ENCODE assay signal across 12 cellular contexts in the genomic region with DNA sequence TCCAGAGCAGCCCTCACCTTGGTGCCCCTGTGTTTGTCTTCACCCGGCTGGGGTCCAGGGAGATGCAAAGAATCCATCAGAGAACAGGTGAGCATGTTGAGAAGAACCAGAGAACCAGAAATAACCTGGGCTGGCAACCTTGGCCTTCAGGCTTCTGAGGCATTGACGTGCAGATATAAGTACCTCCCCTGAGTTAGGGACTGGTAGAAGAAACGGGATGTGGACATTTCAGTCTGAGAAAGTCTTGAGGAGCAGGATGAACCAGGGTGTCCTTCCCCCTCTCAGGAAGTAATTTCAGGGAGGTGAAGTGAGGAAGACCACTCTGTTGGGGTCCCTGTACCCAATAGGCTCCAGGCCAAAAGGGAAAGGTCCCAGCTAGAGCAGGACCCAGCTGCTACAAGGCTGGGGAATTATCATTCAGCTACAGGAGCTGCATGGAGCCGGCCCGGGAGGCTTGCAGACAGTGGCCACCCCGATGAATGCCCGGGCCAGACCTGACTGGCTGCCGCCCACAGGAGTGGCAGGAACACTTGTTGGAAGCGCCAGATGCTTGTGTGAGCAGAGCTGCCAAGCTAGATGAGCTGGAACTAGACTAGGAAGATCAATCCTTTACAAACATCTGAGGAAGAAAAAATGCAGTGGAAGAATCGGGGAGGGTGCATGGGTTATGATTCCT. TPM values are rescaled to one million over a fixed set of nuclear protein-coding genes. Genes with fewer than 3 reads are reported as not detected.
DNase-seq lines count a peak whose midpoint lies in the region; ATAC-seq and TF ChIP-seq lines count a peak whose summit lies in the region.
"Had no signal": no experiment of that assay in that cellular context is flagged by ENCODE, and none has a peak within 500 bp of the region (broad histone marks: within the 10 kb centered on the region; RNA-seq: fewer than 3 reads in every experiment).

No MANE protein-coding gene starts in this region.

- H3K4me2 ChIP-seq in IMR-90 (ENCODE audit: low read depth, low read length) (no peak overlapping the region), neural progenitor cell (no peak overlapping the region)

- no peak overlapping the region for H2AK9ac ChIP-seq in IMR-90 (replicated peaks; ENCODE audit: low read depth, low read length, poor library complexity)

- intact Hi-C loops in Calu3 (cut with micrococcal nuclease; ENCODE audit: unreplicated experiment) (no loop called here), IMR-90 (cut with micrococcal nuclease) (no loop called here)

- no peak overlapping the region for H3K23ac ChIP-seq in IMR-90 (ENCODE audit: low read depth, low read length)

- H3K27me3 Mint-ChIP-seq in Calu3 (ENCODE audit: unreplicated experiment) (no peaks in the 10 kb centered on the region), neural progenitor cell (ENCODE audit: insufficient read depth, low read depth) (peaks cover 2% of the 10 kb centered on the region)

- H2BK5ac ChIP-seq in IMR-90 (ENCODE audit: low read depth, low read length, poor library complexity, severe bottlenecking), result no peak overlapping the region

- H3K4ac ChIP-seq in IMR-90 (ENCODE audit: low read depth, low read length), result no peak overlapping the region

- peaks cover 22% of the 10 kb centered on the region for H3F3A ChIP-seq in neural progenitor cell (ENCODE audit: low read depth)

- TF ChIP-seq CTCF in Calu3 (IDR thresholded peaks at IDR 0.05; ENCODE audit: unreplicated experiment), result no peak
- TF ChIP-seq CTCF in IMR-90 (conservative IDR thresholded peaks at IDR 0.05; ENCODE audit: low read depth, low read length), result no peak
- no peak for TF ChIP-seq CTCF in neural progenitor cell (IDR thresholded peaks at IDR 0.05)

- H2AK5ac ChIP-seq in IMR-90 (ENCODE audit: low read depth, low read length), result peak overlapping the region; percentile 96; the same call in 1 of the 2 replicates

- no peak for TF ChIP-seq POLR2A in IMR-90 (IDR thresholded peaks at IDR 0.05; ENCODE audit: low read depth, low read length)

- DNase-seq in Calu3 (no peak), IMR-90 (no peak), adipocyte (ENCODE audit: low read depth) (no peak), neural progenitor cell (ENCODE audit: low spot score) (no peak), NOMO-1 treated with dmso at 0.1 percent for 144 hours (lab: John Stamatoyannopoulos, UW; ENCODE audit: unreplicated experiment) (no peak), NCI-H1436 (lab: John Stamatoyannopoulos, UW) (no peak), NCI-H446 (lab: John Stamatoyannopoulos, UW) (no peak)
- DNase-seq: activated CD4-positive, alpha-beta T cell treated with anti-CD3 and anti-CD28 coated beads, Interleukin-2, amount 50 U/mL, for 4 hours; EL; transverse colon had no signal

- TF ChIP-seq RAD21 in IMR-90 (IDR thresholded peaks at IDR 0.05; ENCODE audit: low read length), result no peak

- WGBS in IMR-90 (ENCODE audit: extremely low coverage in 2 of 2, insufficient read length in 1 of 2), 2 experiments, result 100% methylated on average over 1 of the region's 10 CpGs; no CpG with 5 or more reads in 1 of the 2 experiments

- POLR2A ChIA-PET in IMR-90 (lab: Charles Lee; ENCODE audit: unreplicated experiment), result no interaction called here

- H3K9me3 ChIP-seq in IMR-90 (ENCODE audit: control insufficient read depth, insufficient read depth, low read length) (no peaks in the 10 kb centered on the region), adipocyte (ENCODE audit: control insufficient read depth, low read length) (no peaks in the 10 kb centered on the region), neural progenitor cell (ENCODE audit: low read depth) (no peaks in the 10 kb centered on the region)
- H3K9me3 ChIP-seq: pancreas, transverse colon had no signal

- no peak overlapping the region for H2BK120ac ChIP-seq in IMR-90 (ENCODE audit: low read depth, low read length)

- peaks cover 10% of the 10 kb centered on the region; the same call in 1 of the 2 replicates for H4K20me1 ChIP-seq in IMR-90 (ENCODE audit: insufficient read depth, low read length)
- peaks cover 3% of the 10 kb centered on the region for H4K20me1 ChIP-seq in neural progenitor cell (ENCODE audit: low read depth)

- H2BK20ac ChIP-seq in IMR-90 (ENCODE audit: low read depth, low read length), result no peak overlapping the region

- no peak overlapping the region for H3K4me3 ChIP-seq in IMR-90 (ENCODE audit: insufficient read depth, low read depth, low read length)
- peak overlapping the region; percentile 91 for H3K4me3 ChIP-seq in adipocyte (ENCODE audit: low read length)
- no peak overlapping the region for H3K4me3 ChIP-seq in neural progenitor cell

- no peak overlapping the region for H3K27ac Mint-ChIP-seq in Calu3 (ENCODE audit: unreplicated experiment)
- H3K27ac Mint-ChIP-seq in neural progenitor cell, result peak overlapping the region; percentile 11

- H3K9me1 ChIP-seq in IMR-90 (ENCODE audit: insufficient read depth, low read length), result 0 out of 2 replicates have a peak, but pooled peaks cover 5% of the 10 kb centered on the region

- H3K9ac ChIP-seq in IMR-90 (ENCODE audit: low read depth, low read length) (no peak overlapping the region), adipocyte (ENCODE audit: low read length) (peak overlapping the region; percentile 99), neural progenitor cell (no peak overlapping the region)

- BruUV-seq in Calu3 (replicated peaks; lab: Mats Ljungman, UMichigan) (no TSS peak), IMR-90 (replicated peaks; lab: Mats Ljungman, UMichigan) (no TSS peak)

- H3K4me3 Mint-ChIP-seq in Calu3 (ENCODE audit: low read depth, unreplicated experiment), result peak overlapping the region; percentile 75
- peak overlapping the region; percentile 76 for H3K4me3 Mint-ChIP-seq in neural progenitor cell

- dilution Hi-C loops in IMR-90 (cut with HindIII; ENCODE audit: low sequenced_read_pairs, unreplicated experiment), result no loop called here

- H3K18ac ChIP-seq in IMR-90 (ENCODE audit: low read depth, low read length), result no peak overlapping the region

- in situ Hi-C loops in IMR-90 (cut with MboI; ENCODE audit: low sequenced_read_pairs), result no loop called here

- no peaks in the 10 kb centered on the region for H3K27me3 ChIP-seq in IMR-90 (ENCODE audit: control insufficient read depth, insufficient read depth, low read length)
- no peaks in the 10 kb centered on the region for H3K27me3 ChIP-seq in adipocyte (replicated peaks; ENCODE audit: control insufficient read depth, insufficient read depth, low read length)
- no peaks in the 10 kb centered on the region for H3K27me3 ChIP-seq in neural progenitor cell
- H3K27me3 ChIP-seq: pancreas, transverse colon had no signal

- H2BK15ac ChIP-seq in IMR-90 (ENCODE audit: low read depth, low read length), result no peak overlapping the region

- H3K14ac ChIP-seq in IMR-90 (replicated peaks; ENCODE audit: low read depth, low read length), result no peak overlapping the region

- no peak overlapping the region for H2AFZ ChIP-seq in IMR-90 (replicated peaks; ENCODE audit: low read length, poor library complexity)
- H2AFZ ChIP-seq in neural progenitor cell (replicated peaks), result no peak overlapping the region

- no peak overlapping the region for H3K56ac ChIP-seq in IMR-90 (ENCODE audit: extremely low read depth, insufficient read depth, low read length)

- H3K9me3 Mint-ChIP-seq in Calu3 (ENCODE audit: low read depth, unreplicated experiment) (no peaks in the 10 kb centered on the region), neural progenitor cell (no peaks in the 10 kb centered on the region)

- H3K27ac ChIP-seq in IMR-90 (ENCODE audit: insufficient read depth, low read length) (no peak overlapping the region), neural progenitor cell (no peak overlapping the region)

- H3K4me1 ChIP-seq in IMR-90 (ENCODE audit: control insufficient read depth, insufficient read depth, low read length) (peaks cover 10% of the 10 kb centered on the region), adipocyte (ENCODE audit: control insufficient read depth, insufficient read depth, low read length) (peaks cover 29% of the 10 kb centered on the region), neural progenitor cell (peaks cover 7% of the 10 kb centered on the region)

- H3K79me2 ChIP-seq in neural progenitor cell (ENCODE audit: low read depth), result peaks cover 17% of the 10 kb centered on the region

- CTCF ChIA-PET in Calu3 (lab: Charles Lee) (no interaction called here), IMR-90 (lab: Yijun Ruan, JAX) (no interaction called here)

- H4K91ac ChIP-seq in IMR-90 (ENCODE audit: insufficient read depth, low read depth, low read length), result no peak overlapping the region

- H3K36me3 Mint-ChIP-seq in Calu3 (ENCODE audit: insufficient read depth, unreplicated experiment) (peaks cover 24% of the 10 kb centered on the region), neural progenitor cell (no peaks in the 10 kb centered on the region)

- H4K8ac ChIP-seq in IMR-90 (ENCODE audit: low read depth in 2 of 2, low read length in 2 of 2), result peak overlapping the region; percentile 76 to 97; a peak in 2 of 4 replicates

- H3K79me1 ChIP-seq in IMR-90 (ENCODE audit: low read depth in 1 of 2, low read length in 2 of 2), result peaks cover 3 to 40% of the 10 kb centered on the region in 2 experiments; a peak in 3 of 4 replicates

- H3K36me3 ChIP-seq in IMR-90 (ENCODE audit: control insufficient read depth, insufficient read depth, low read length) (peaks cover 11% of the 10 kb centered on the region), adipocyte (ENCODE audit: control insufficient read depth, insufficient read depth, low read length, severe bottlenecking) (peaks cover 12% of the 10 kb centered on the region), neural progenitor cell (no peaks in the 10 kb centered on the region)
- H3K36me3 ChIP-seq: pancreas, transverse colon had no signal

- H4K5ac ChIP-seq in IMR-90 (ENCODE audit: low read depth, low read length), result 0 out of 2 replicates have a peak overlapping the region, but pooled peaks have one; percentile 19

- ATAC-seq in IMR-90 (ENCODE audit: low read depth), result no peak
- ATAC-seq: pancreas had no signal

- H3K4me1 Mint-ChIP-seq in Calu3 (ENCODE audit: low read depth, unreplicated experiment) (no peaks in the 10 kb centered on the region), neural progenitor cell (peaks cover 10% of the 10 kb centered on the region)

RNA-seq across cellular contexts. Expression of a gene that starts 1.7 kb away (rescaled TPM):
- 98.9 and 107 TPM in 2 replicates for total RNA-seq in Calu3 (2022)
- 45.7 and 63.0 TPM in 2 replicates for total RNA-seq in IMR-90 (2012; rRNA removed)
- 107 and 129 TPM in 2 replicates for polyA plus RNA-seq in IMR-90 (2012; rRNA removed)
- polyA plus RNA-seq in IMR-90 (2012; cell fraction: cytosol; rRNA removed), result 140 and 151 TPM in 2 replicates
- 73.9 and 142 TPM in 2 replicates for polyA plus RNA-seq in IMR-90 (2012; cell fraction: nucleus; rRNA removed; ENCODE audit: low replicate concordance)
- total RNA-seq in neural progenitor cell (ENCODE audit: low replicate concordance), result 26.4 and 82.2 TPM in 2 replicates

RNA-seq across cellular contexts. Expression of a gene that starts 18.3 kb away (rescaled TPM):
- total RNA-seq in Calu3 (2022) (not detected in 2 replicates), IMR-90 (2012; rRNA removed) (92.5 and 97.8 TPM in 2 replicates), neural progenitor cell (ENCODE audit: low replicate concordance) (6.8 and 24.0 TPM in 2 replicates)
- 469 and 502 TPM in 2 replicates for polyA plus RNA-seq in IMR-90 (2012; rRNA removed)
- 392 and 634 TPM in 2 replicates for polyA plus RNA-seq in IMR-90 (2012; cell fraction: cytosol; rRNA removed)
- polyA plus RNA-seq in IMR-90 (2012; cell fraction: nucleus; rRNA removed; ENCODE audit: low replicate concordance), result 1,013 and 2,455 TPM in 2 replicates
- polyA plus RNA-seq: keratinocyte had no signal

RNA-seq across cellular contexts. Expression of a gene that starts 22.4 kb away (rescaled TPM):
- total RNA-seq in Calu3 (2022) (166 and 172 TPM in 2 replicates), IMR-90 (2012; rRNA removed) (53.9 and 61.1 TPM in 2 replicates), neural progenitor cell (ENCODE audit: low replicate concordance) (143 and 198 TPM in 2 replicates)
- polyA plus RNA-seq in IMR-90 (2012; rRNA removed), result 209 and 239 TPM in 2 replicates
- 37.1 and 43.3 TPM in 2 replicates for polyA plus RNA-seq in IMR-90 (2012; cell fraction: cytosol; rRNA removed)
- polyA plus RNA-seq in IMR-90 (2012; cell fraction: nucleus; rRNA removed; ENCODE audit: low replicate concordance), result 2,162 and 3,411 TPM in 2 replicates

RNA-seq across cellular contexts. Expression of a gene that starts 27.5 kb away (rescaled TPM):
- 83.9 and 90.9 TPM in 2 replicates for total RNA-seq in Calu3 (2022)
- total RNA-seq in IMR-90 (2012; rRNA removed), result 27.2 and 27.5 TPM in 2 replicates
- 35.9 and 47.6 TPM in 2 replicates for polyA plus RNA-seq in IMR-90 (2012; rRNA removed)
- polyA plus RNA-seq in IMR-90 (2012; cell fraction: cytosol; rRNA removed), result 17.5 and 35.8 TPM in 2 replicates
- 176 and 462 TPM in 2 replicates for polyA plus RNA-seq in IMR-90 (2012; cell fraction: nucleus; rRNA removed; ENCODE audit: low replicate concordance)
- total RNA-seq in neural progenitor cell (ENCODE audit: low replicate concordance), result 14.5 and 64.1 TPM in 2 replicates

RNA-seq across cellular contexts. Expression of a gene that starts 30.4 kb away (rescaled TPM):
- 81.2 and 99.1 TPM in 2 replicates for total RNA-seq in Calu3 (2022)
- 141 and 149 TPM in 2 replicates for total RNA-seq in IMR-90 (2012; rRNA removed)
- polyA plus RNA-seq in IMR-90 (2012; rRNA removed), result 157 and 172 TPM in 2 replicates
- polyA plus RNA-seq in IMR-90 (2012; cell fraction: cytosol; rRNA removed), result 121 and 215 TPM in 2 replicates
- polyA plus RNA-seq in IMR-90 (2012; cell fraction: nucleus; rRNA removed; ENCODE audit: low replicate concordance), result 86.1 and 87.0 TPM in 2 replicates
- 89.0 and 96.1 TPM in 2 replicates for total RNA-seq in neural progenitor cell (ENCODE audit: low replicate concordance)
